8 cellular contexts compared by ENCODE assay signal in genomic region chr17:51166987-51167931, GRCh38. TPM values are rescaled to one million over a fixed set of nuclear protein-coding genes. Genes with fewer than 3 reads are reported as not detected.
A peak's percentile ranks its signal among the peaks of the same experiment; 100 is the strongest.
DNase-seq lines count a peak whose midpoint lies in the region; ATAC-seq and TF ChIP-seq lines count a peak whose summit lies in the region.

No MANE protein-coding gene starts in this region.

- H3K27me3 ChIP-seq in CD8-positive, alpha-beta T cell (ENCODE audit: insufficient read depth, low read length), result no peaks in the 10 kb centered on the region
- H3K27me3 ChIP-seq in Panc1 (ENCODE audit: control insufficient read depth, insufficient read depth, low read length) (no peaks in the 10 kb centered on the region), thoracic aorta (replicated peaks; ENCODE audit: insufficient read depth) (no peaks in the 10 kb centered on the region)

- no peaks in the 10 kb centered on the region for H3K9me3 ChIP-seq in CD8-positive, alpha-beta T cell (ENCODE audit: low read length)
- no peaks in the 10 kb centered on the region for H3K9me3 ChIP-seq in Panc1 (ENCODE audit: control insufficient read depth, insufficient read depth, low read depth, low read length)
- no peaks in the 10 kb centered on the region for H3K9me3 ChIP-seq in thoracic aorta

- peak overlapping the region; percentile 52 for H3K27ac ChIP-seq in CD8-positive, alpha-beta T cell (ENCODE audit: low read depth, low read length)
- H3K27ac ChIP-seq in Panc1 (ENCODE audit: low read length) (peak overlapping the region; percentile 88), thoracic aorta (peak overlapping the region; percentile 95 to 97)

- H3K36me3 Mint-ChIP-seq in CD8-positive, alpha-beta T cell, result peaks cover 48% of the 10 kb centered on the region
- peaks cover 46% of the 10 kb centered on the region for H3K36me3 Mint-ChIP-seq in activated T-helper 1 cell treated with anti-CD3 and anti-CD28 coated beads, Interleukin-12 subunit alpha, Interleukin-12 subunit beta, Interleukin-2, Interleukin-4 antibody, amounts not matched to agents 30 ng/mL and 10 ng/mL and 1 ng/mL, durations not matched to agents 14 hours and 24 hours and 36 hours (ENCODE audit: low read depth)

- peak; percentile 85 for TF ChIP-seq CTCF in CD8-positive, alpha-beta T cell (IDR thresholded peaks at IDR 0.05)
- peak; percentile 94 for TF ChIP-seq CTCF in Panc1 (IDR thresholded peaks at IDR 0.05)
- peak; percentile 74 for TF ChIP-seq CTCF in foreskin fibroblast (IDR thresholded peaks at IDR 0.05; ENCODE audit: low read depth, low read length)
- TF ChIP-seq CTCF in thoracic aorta (IDR thresholded peaks at IDR 0.05), result peak; percentile 62

- no peaks in the 10 kb centered on the region for H3K36me3 ChIP-seq in CD8-positive, alpha-beta T cell (ENCODE audit: insufficient read depth, low read length)
- H3K36me3 ChIP-seq in Panc1 (ENCODE audit: control insufficient read depth, insufficient read depth, low read length) (peaks cover 15% of the 10 kb centered on the region), thoracic aorta (peaks cover 29% of the 10 kb centered on the region)

- in situ Hi-C loops in Panc1 (cut with HindIII; ENCODE audit: low pct_unique_long_range_greater_than_20kb, low sequenced_read_pairs), result no loop called here

- H3K27me3 Mint-ChIP-seq in CD8-positive, alpha-beta T cell (ENCODE audit: low read depth), result no peaks in the 10 kb centered on the region
- H3K27me3 Mint-ChIP-seq in activated T-helper 1 cell treated with anti-CD3 and anti-CD28 coated beads, Interleukin-12 subunit alpha, Interleukin-12 subunit beta, Interleukin-2, Interleukin-4 antibody, amounts not matched to agents 30 ng/mL and 10 ng/mL and 1 ng/mL, durations not matched to agents 14 hours and 24 hours and 36 hours (ENCODE audit: insufficient read depth), result peaks cover 1% of the 10 kb centered on the region

- H3K4me1 ChIP-seq in CD8-positive, alpha-beta T cell (ENCODE audit: insufficient read depth, low read length), result peaks cover 13% of the 10 kb centered on the region
- peaks cover 11% of the 10 kb centered on the region for H3K4me1 ChIP-seq in Panc1 (ENCODE audit: control insufficient read depth, insufficient read depth, low read length)
- peaks cover 14% of the 10 kb centered on the region in 2 donors for H3K4me1 ChIP-seq in thoracic aorta (ENCODE audit: control insufficient read depth in 1 of 2, low read depth in 2 of 2)

- peaks cover 23% of the 10 kb centered on the region for H3K4me1 Mint-ChIP-seq in CD8-positive, alpha-beta T cell (ENCODE audit: low read depth)
- peaks cover 32% of the 10 kb centered on the region for H3K4me1 Mint-ChIP-seq in activated T-helper 1 cell treated with anti-CD3 and anti-CD28 coated beads, Interleukin-12 subunit alpha, Interleukin-12 subunit beta, Interleukin-2, Interleukin-4 antibody, amounts not matched to agents 30 ng/mL and 10 ng/mL and 1 ng/mL, durations not matched to agents 14 hours and 24 hours and 36 hours (ENCODE audit: low read depth)

- peak overlapping the region; percentile 68 for H3K27ac Mint-ChIP-seq in CD8-positive, alpha-beta T cell
- H3K27ac Mint-ChIP-seq in activated T-helper 1 cell treated with anti-CD3 and anti-CD28 coated beads, Interleukin-12 subunit alpha, Interleukin-12 subunit beta, Interleukin-2, Interleukin-4 antibody, amounts not matched to agents 30 ng/mL and 10 ng/mL and 1 ng/mL, durations not matched to agents 14 hours and 24 hours and 36 hours, result peak overlapping the region; percentile 89

- peak overlapping the region; percentile 70 for H3K4me3 ChIP-seq in CD8-positive, alpha-beta T cell (ENCODE audit: low read depth, low read length)
- peak overlapping the region; percentile 71 to 93 for H3K4me3 ChIP-seq in Panc1 (ENCODE audit: low read depth in 2 of 2, low read length in 2 of 2)
- H3K4me3 ChIP-seq in foreskin fibroblast (ENCODE audit: low read depth in 1 of 2, low read length in 2 of 2), result peak overlapping the region; percentile 74 to 77
- H3K4me3 ChIP-seq in thoracic aorta, result peak overlapping the region; percentile 99

- BruUV-seq in Panc1 (replicated peaks; lab: Mats Ljungman, UMichigan), result TSS peak; percentile 76

- POLR2A ChIA-PET in CD8-positive, alpha-beta T cell (lab: Charles Lee), result interaction anchor here (1.0 to 2.5 kb wide), 4 partner anchors 9 to 448 kb away, joined by 3 to 17 read pairs (median 4); partner anchors contain the start of gene NME1
- POLR2A ChIA-PET in Panc1 (lab: Charles Lee), result no interaction called here

- peak overlapping the region; percentile 79 for H3K4me3 Mint-ChIP-seq in CD8-positive, alpha-beta T cell
- peak overlapping the region; percentile 94 for H3K4me3 Mint-ChIP-seq in activated T-helper 1 cell treated with anti-CD3 and anti-CD28 coated beads, Interleukin-12 subunit alpha, Interleukin-12 subunit beta, Interleukin-2, Interleukin-4 antibody, amounts not matched to agents 30 ng/mL and 10 ng/mL and 1 ng/mL, durations not matched to agents 14 hours and 24 hours and 36 hours

- H3K9me3 Mint-ChIP-seq in CD8-positive, alpha-beta T cell, result no peaks in the 10 kb centered on the region
- H3K9me3 Mint-ChIP-seq in activated T-helper 1 cell treated with anti-CD3 and anti-CD28 coated beads, Interleukin-12 subunit alpha, Interleukin-12 subunit beta, Interleukin-2, Interleukin-4 antibody, amounts not matched to agents 30 ng/mL and 10 ng/mL and 1 ng/mL, durations not matched to agents 14 hours and 24 hours and 36 hours, result no peaks in the 10 kb centered on the region

- ATAC-seq in CD8-positive, alpha-beta T cell, result peak; percentile 70
- ATAC-seq in GM19438 (IDR thresholded peaks at IDR 0.05; ENCODE audit: low read depth, unreplicated experiment) (peak; percentile 45), HG03565 (IDR thresholded peaks at IDR 0.05; ENCODE audit: unreplicated experiment) (peak; percentile 33), Panc1 (peak; percentile 36), thoracic aorta (ENCODE audit: insufficient number of reproducible peaks, low FRiP score, low read depth) (no peak)

- intact Hi-C loops in CD8-positive, alpha-beta T cell (cut with DNase I, micrococcal nuclease), result loop anchor here (1.0 to 10.0 kb wide), 7 partner anchors 14 to 462 kb away; partner anchors contain the start of genes NME1 (in 2 of the 2), SPAG9 (in 2 of the 2), ANKRD40 (in 1 of the 2) and MBTD1 (in 1 of the 2)
- intact Hi-C loops in Panc1 (cut with micrococcal nuclease; ENCODE audit: unreplicated experiment), result no loop called here
- intact Hi-C loops in activated T-helper 1 cell treated with anti-CD3 and anti-CD28 coated beads, Interleukin-12 subunit alpha, Interleukin-12 subunit beta, Interleukin-2, Interleukin-4 antibody, amounts not matched to agents 30 ng/mL and 10 ng/mL and 1 ng/mL, durations not matched to agents 14 hours and 24 hours and 36 hours (cut with micrococcal nuclease), result loop anchor here (1.0 kb wide), 5 partner anchors 14 to 301 kb away; partner anchors contain the start of genes MBTD1, NME1, TOB1 and UTP18

- CTCF ChIA-PET in CD8-positive, alpha-beta T cell (lab: Charles Lee), result interaction anchor here (0.6 to 5.7 kb wide), 4 partner anchors 14 to 723 kb away, joined by 3 to 41 read pairs (median 4); partner anchors contain the start of gene NME1
- CTCF ChIA-PET in Panc1 (lab: Charles Lee), result no interaction called here

- peak; percentile 22 to 74 (median 55) for DNase-seq in CD8-positive, alpha-beta T cell
- DNase-seq in Panc1 (ENCODE audit: low read depth, low spot score) (no peak), foreskin fibroblast (peak in 1 of 2 donors; percentile 69), nucleus accumbens (lab: John Stamatoyannopoulos, UW) (peak in 32 of 56 donors; percentile 7 to 77 (median 47)), thoracic aorta (ENCODE audit: low spot score) (no peak)
- DNase-seq in activated T-helper 1 cell treated with anti-CD3 and anti-CD28 coated beads, Interleukin-12 subunit alpha, Interleukin-12 subunit beta, Interleukin-2, Interleukin-4 antibody, amounts not matched to agents 30 ng/mL and 10 ng/mL and 1 ng/mL, durations not matched to agents 14 hours and 24 hours and 36 hours (ENCODE audit: low spot score), result peak; percentile 57

RNA-seq across cellular contexts. Expression of gene NME2, which starts 1.0 kb away (rescaled TPM):
- total RNA-seq in CD8-positive, alpha-beta T cell, result 100 to 1,000 TPM; 165 to 168 TPM
- total RNA-seq in Panc1 (2021; ENCODE audit: unreplicated experiment) (1,280 TPM), thoracic aorta (100 to 1,000 TPM; 331 to 338 TPM)
- 1,545 TPM for polyA plus RNA-seq in Panc1 (2012; ENCODE audit: insufficient read length)
- 664 and 674 TPM in 2 replicates for total RNA-seq in activated T-helper 1 cell treated with anti-CD3 and anti-CD28 coated beads, Interleukin-12 subunit alpha, Interleukin-12 subunit beta, Interleukin-2, Interleukin-4 antibody, amounts not matched to agents 30 ng/mL and 10 ng/mL and 1 ng/mL, durations not matched to agents 14 hours and 24 hours and 36 hours

RNA-seq across cellular contexts. Expression of gene NME1, which starts 13.9 kb away (rescaled TPM):
- total RNA-seq in CD8-positive, alpha-beta T cell, result 10 to 100 TPM; 11.3 to 12.1 TPM
- total RNA-seq in Panc1 (2021; ENCODE audit: unreplicated experiment) (345 TPM), thoracic aorta (10 to 100 TPM; 21.7 to 35.6 TPM)
- 213 TPM for polyA plus RNA-seq in Panc1 (2012; ENCODE audit: insufficient read length)
- 413 and 424 TPM in 2 replicates for total RNA-seq in activated T-helper 1 cell treated with anti-CD3 and anti-CD28 coated beads, Interleukin-12 subunit alpha, Interleukin-12 subunit beta, Interleukin-2, Interleukin-4 antibody, amounts not matched to agents 30 ng/mL and 10 ng/mL and 1 ng/mL, durations not matched to agents 14 hours and 24 hours and 36 hours

RNA-seq across cellular contexts. Expression of gene SPAG9, which starts 46.6 kb away (rescaled TPM):
- 10 to 100 TPM; 75.7 to 77.6 TPM for total RNA-seq in CD8-positive, alpha-beta T cell
- total RNA-seq in Panc1 (2021; ENCODE audit: unreplicated experiment) (144 TPM), thoracic aorta (100 to 1,000 TPM; 105 to 162 TPM)
- polyA plus RNA-seq in Panc1 (2012; ENCODE audit: insufficient read length), result 55.3 TPM
- total RNA-seq in activated T-helper 1 cell treated with anti-CD3 and anti-CD28 coated beads, Interleukin-12 subunit alpha, Interleukin-12 subunit beta, Interleukin-2, Interleukin-4 antibody, amounts not matched to agents 30 ng/mL and 10 ng/mL and 1 ng/mL, durations not matched to agents 14 hours and 24 hours and 36 hours, result 44.1 and 45.2 TPM in 2 replicates

Comparison
In these comparisons a context has a peak if more than half of its experiments do, and no peak if none do; other contexts are left out.
1. DNase-seq: peak in CD8-positive, alpha-beta T cell (7 of 7), activated T-helper 1 cell treated with anti-CD3 and anti-CD28 coated beads, Interleukin-12 subunit alpha, Interleukin-12 subunit beta, Interleukin-2, Interleukin-4 antibody, amounts not matched to agents 30 ng/mL and 10 ng/mL and 1 ng/mL, durations not matched to agents 14 hours and 24 hours and 36 hours (single experiment) and nucleus accumbens (32 of 56); none in Panc1 (single experiment) and thoracic aorta (single experiment).
2. Peak in every context shown above with its lines, with median percentiles within 50 percentile points of each other: H3K27ac ChIP-seq, H3K4me3 ChIP-seq and CTCF ChIP-seq.